20 cellular contexts compared by ENCODE assay signal in the genomic region with DNA sequence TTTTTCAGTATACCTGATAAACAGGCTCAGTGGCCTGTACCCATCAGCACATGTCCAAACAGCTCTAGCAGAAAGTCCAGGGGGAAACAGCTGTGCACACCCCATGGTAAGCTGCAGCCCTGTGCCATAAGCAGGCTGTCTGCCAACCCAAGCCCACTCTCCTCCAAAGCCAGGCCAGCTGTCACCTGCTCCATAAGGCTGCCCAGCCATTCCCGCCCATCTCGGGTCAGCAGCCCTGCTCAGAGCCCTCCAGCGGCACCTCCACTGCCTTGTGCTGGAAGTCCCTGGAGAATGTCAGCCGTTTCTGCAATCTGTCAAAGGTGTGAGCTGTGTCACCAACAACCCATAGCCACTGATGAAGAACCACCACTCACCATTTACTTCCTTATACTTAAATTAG.
A peak's percentile ranks its signal among the peaks of the same experiment; 100 is the strongest.
DNase-seq lines count a peak whose midpoint lies in the region; ATAC-seq and TF ChIP-seq lines count a peak whose summit lies in the region.
"Had no signal": no experiment of that assay in that cellular context is flagged by ENCODE, and none has a peak within 500 bp of the region (broad histone marks: within the 10 kb centered on the region; RNA-seq: fewer than 3 reads in every experiment).

No MANE protein-coding gene starts in this region.

- no peak overlapping the region for H3K9ac ChIP-seq in BLaER1 treated with 17β-estradiol and CSF1 and Interleukin-3, amounts not matched to agents 10 nM and 100 nM
- H3K9ac ChIP-seq in GM23248: no peak overlapping the region
- H3K9ac ChIP-seq: SK-N-SH had no signal

- TF ChIP-seq CTCF in BE2C (IDR thresholded peaks at IDR 0.05; ENCODE audit: low read depth, low read length): no peak
- no peak for TF ChIP-seq CTCF in left lung (IDR thresholded peaks at IDR 0.05)

- no peaks in the 10 kb centered on the region; a peak in 1 of 22 replicates for H4K20me1 ChIP-seq in BLaER1 treated with 17β-estradiol and CSF1 and Interleukin-3, amounts not matched to agents 10 nM and 100 nM
- H4K20me1 ChIP-seq in GM23248 (ENCODE audit: insufficient read depth): no peaks in the 10 kb centered on the region

- H3K36me3 ChIP-seq in BE2C (no peaks in the 10 kb centered on the region), left lung (no peaks in the 10 kb centered on the region), GM23248 (ENCODE audit: low read depth) (no peaks in the 10 kb centered on the region)
- no peaks in the 10 kb centered on the region for H3K36me3 ChIP-seq in BLaER1 treated with 17β-estradiol and CSF1 and Interleukin-3, amounts not matched to agents 10 nM and 100 nM

- H3K4me2 ChIP-seq in BLaER1 treated with 17β-estradiol and CSF1 and Interleukin-3, amounts not matched to agents 10 nM and 100 nM: peak overlapping the region in 6 of 11 experiments; percentile 14 to 43 (median 32); a peak in 8 of 22 replicates
- H3K4me2 ChIP-seq in GM23248 (ENCODE audit: unreplicated experiment): no peak overlapping the region
- H3K4me2 ChIP-seq: SK-N-SH had no signal

- no peak for ATAC-seq in left lung
- no peak for ATAC-seq in left colon
- ATAC-seq: HepG2, Panc1 had no signal

- in situ Hi-C loops in GM23248 (cut with MboI): no loop called here

- intact Hi-C loops in left lung (cut with DNase I) (no loop called here), left colon (cut with DNase I, micrococcal nuclease) (no loop called here)

- no peaks in the 10 kb centered on the region for H3K9me2 ChIP-seq in GM23248 (ENCODE audit: insufficient read depth)
- H3K9me2 ChIP-seq: SK-N-SH had no signal

- DNase-seq in BE2C (peak; percentile 58), NCI-H82 (lab: John Stamatoyannopoulos, UW) (peak; percentile 75), SK-N-DZ (ENCODE audit: low spot score) (peak; percentile 80), left lung (no peak), left colon (no peak), GM23248 (no peak)
- DNase-seq: Calu3, H7, Karpas-422, NCI-H1105, NCI-H2081, NCI-H2227 treated with DMSO at 0.1 percent for 48 hours, NCI-H510A, NCI-H748 treated with DMSO at 0.1 percent for 48 hours, SHP77 treated with DMSO at 0.1 percent for 48 hours, SK-N-SH, SW 1271 had no signal

- no peaks in the 10 kb centered on the region for H3K9me3 ChIP-seq in BE2C
- no peaks in the 10 kb centered on the region for H3K9me3 ChIP-seq in BLaER1 treated with 17β-estradiol and CSF1 and Interleukin-3, amounts not matched to agents 10 nM and 100 nM (replicated peaks in 1 of 11)
- no peaks in the 10 kb centered on the region for H3K9me3 ChIP-seq in left lung
- no peaks in the 10 kb centered on the region for H3K9me3 ChIP-seq in GM23248 (ENCODE audit: low read depth)
- H3K9me3 ChIP-seq: SK-N-SH had no signal

- no peaks in the 10 kb centered on the region for H3F3A ChIP-seq in GM23248 (ENCODE audit: insufficient read depth)

- H3K27me3 ChIP-seq in BE2C: no peaks in the 10 kb centered on the region
- no peaks in the 10 kb centered on the region for H3K27me3 ChIP-seq in BLaER1 treated with 17β-estradiol and CSF1 and Interleukin-3, amounts not matched to agents 10 nM and 100 nM
- H3K27me3 ChIP-seq in left lung: peaks cover 0 to 5% of the 10 kb centered on the region in 2 donors
- no peaks in the 10 kb centered on the region for H3K27me3 ChIP-seq in GM23248 (replicated peaks; ENCODE audit: insufficient read depth)

- H3K4me3 ChIP-seq in BE2C (ENCODE audit: low read depth, low read length) (no peak overlapping the region), left lung (no peak overlapping the region), GM23248 (no peak overlapping the region)
- H3K4me3 ChIP-seq in BLaER1 treated with 17β-estradiol and CSF1 and Interleukin-3, amounts not matched to agents 10 nM and 100 nM: no peak overlapping the region

- 15 to 22% methylated on average over 4 of the region's 4 CpGs for WGBS in GM23248 (ENCODE audit: low coverage in 1 of 2, low lambda C conversion rate in 2 of 2, missing lambda C conversion rate in 2 of 2), 2 experiments

- no peak overlapping the region for H3K27ac ChIP-seq in BLaER1 treated with 17β-estradiol and CSF1 and Interleukin-3, amounts not matched to agents 10 nM and 100 nM
- H3K27ac ChIP-seq in left lung (no peak overlapping the region), GM23248 (no peak overlapping the region)

- peaks cover 8% of the 10 kb centered on the region for H3K4me1 ChIP-seq in BE2C
- peaks cover 0 to 25% (median 19%) of the 10 kb centered on the region in 10 experiments; a peak in 17 of 20 replicates for H3K4me1 ChIP-seq in BLaER1 treated with 17β-estradiol and CSF1 and Interleukin-3, amounts not matched to agents 10 nM and 100 nM
- no peaks in the 10 kb centered on the region for H3K4me1 ChIP-seq in left lung
- H3K4me1 ChIP-seq in GM23248 (ENCODE audit: insufficient read depth): no peaks in the 10 kb centered on the region

- no peak overlapping the region for H2AFZ ChIP-seq in GM23248

- no peaks in the 10 kb centered on the region for H3K79me2 ChIP-seq in GM23248 (ENCODE audit: insufficient read depth)

Comparison
In these comparisons a context has a peak if more than half of its experiments do, and no peak if none do; other contexts are left out.
1. DNase-seq: peak in BE2C (single experiment), NCI-H82 (single experiment) and SK-N-DZ (single experiment); none in left lung (0 of 2), left colon (0 of 2) and GM23248 (single experiment).